In the genomic region with DNA sequence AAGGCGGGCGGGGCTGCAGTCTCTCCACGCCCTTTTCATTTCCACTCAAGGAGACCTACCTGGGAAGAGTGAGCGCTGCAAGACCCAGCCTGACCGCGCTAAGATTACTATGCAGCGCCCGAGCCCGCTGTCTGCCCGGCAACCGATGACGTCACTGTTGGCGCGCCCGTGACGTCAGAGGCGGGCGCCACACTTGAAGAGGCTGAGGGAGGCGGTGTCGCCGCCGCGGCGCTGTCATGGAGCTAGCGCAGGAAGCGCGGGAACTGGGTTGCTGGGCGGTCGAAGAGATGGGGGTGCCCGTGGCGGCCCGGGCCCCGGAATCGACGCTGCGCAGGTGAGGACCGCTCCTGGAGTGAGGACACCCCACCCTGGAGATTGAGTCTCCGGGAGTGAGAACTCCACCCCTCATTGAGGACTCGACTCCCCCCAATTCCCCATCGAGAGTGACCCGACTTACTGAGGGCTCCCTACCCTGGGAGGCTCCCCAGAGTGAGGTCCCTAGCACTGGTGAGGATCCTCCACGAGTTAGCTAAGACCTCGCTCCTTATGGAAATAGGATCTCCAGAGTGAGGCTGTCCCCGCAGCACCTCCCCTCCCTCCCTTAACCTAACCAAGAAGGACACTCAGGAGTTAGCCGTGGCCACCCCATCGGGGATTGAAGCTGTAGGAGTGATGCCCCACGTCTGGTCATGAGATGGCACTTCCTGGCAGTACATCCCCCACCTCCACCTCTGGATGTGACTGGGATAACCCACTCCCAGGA, we compare ENCODE assay signal across 8 cellular contexts. TPM values are rescaled to one million over a fixed set of nuclear protein-coding genes. Genes with fewer than 3 reads are reported as not detected.
DNase-seq lines count a peak whose midpoint lies in the region; ATAC-seq and TF ChIP-seq lines count a peak whose summit lies in the region.

TSS of gene HAUS5 (plus strand) at position 177 of the 763 bp plus-strand sequence. CDS start at position 237, 60 bp downstream.

- intact Hi-C loops in activated T-helper 2 cell treated with anti-CD3 and anti-CD28 coated beads, Interferon-gamma antibody, Interleukin-2, Interleukin-4, amounts not matched to agents 10 μg/mL and 5 μg/mL and 100 μg/mL, durations not matched to agents 14 hours and 24 hours and 36 hours (cut with micrococcal nuclease) = loop anchor here (1.0 kb wide), 3 partner anchors 16 to 67 kb away; partner anchors contain the start of gene TMEM147
- intact Hi-C loops in natural killer cell (cut with micrococcal nuclease) = loop anchor here (1.0 kb wide), 2 partner anchors 16 to 32 kb away; no protein-coding TSS in a partner anchor

- no peaks in the 10 kb centered on the region for H3K27me3 Mint-ChIP-seq in activated T-helper 2 cell treated with anti-CD3 and anti-CD28 coated beads, Interferon-gamma antibody, Interleukin-2, Interleukin-4, amounts not matched to agents 10 μg/mL and 5 μg/mL and 100 μg/mL, durations not matched to agents 14 hours and 24 hours and 36 hours (ENCODE audit: low read depth)
- H3K27me3 Mint-ChIP-seq in natural killer cell (ENCODE audit: low read depth in 2 of 2) = no peaks in the 10 kb centered on the region

- H3K9me3 Mint-ChIP-seq in activated T-helper 2 cell treated with anti-CD3 and anti-CD28 coated beads, Interferon-gamma antibody, Interleukin-2, Interleukin-4, amounts not matched to agents 10 μg/mL and 5 μg/mL and 100 μg/mL, durations not matched to agents 14 hours and 24 hours and 36 hours = peaks cover 8% of the 10 kb centered on the region
- H3K9me3 Mint-ChIP-seq in natural killer cell = no peaks in the 10 kb centered on the region

- peaks cover 15% of the 10 kb centered on the region for H3K36me3 Mint-ChIP-seq in activated T-helper 2 cell treated with anti-CD3 and anti-CD28 coated beads, Interferon-gamma antibody, Interleukin-2, Interleukin-4, amounts not matched to agents 10 μg/mL and 5 μg/mL and 100 μg/mL, durations not matched to agents 14 hours and 24 hours and 36 hours (ENCODE audit: low read depth)
- no peaks in the 10 kb centered on the region for H3K36me3 Mint-ChIP-seq in natural killer cell

- TF ChIP-seq CTCF in fibroblast of mammary gland (conservative IDR thresholded peaks at IDR 0.05; ENCODE audit: control insufficient read depth, insufficient read depth, low read depth, low read length) = no peak
- no peak for TF ChIP-seq CTCF in natural killer cell (IDR thresholded peaks at IDR 0.05)

- peak within 1 kb of the TSS; percentile 81 for H3K4me3 Mint-ChIP-seq in activated T-helper 2 cell treated with anti-CD3 and anti-CD28 coated beads, Interferon-gamma antibody, Interleukin-2, Interleukin-4, amounts not matched to agents 10 μg/mL and 5 μg/mL and 100 μg/mL, durations not matched to agents 14 hours and 24 hours and 36 hours (ENCODE audit: low read depth)
- peak within 1 kb of the TSS; percentile 93 for H3K4me3 Mint-ChIP-seq in natural killer cell

- peak within 1 kb of the TSS; percentile 83 for H3K27ac Mint-ChIP-seq in activated T-helper 2 cell treated with anti-CD3 and anti-CD28 coated beads, Interferon-gamma antibody, Interleukin-2, Interleukin-4, amounts not matched to agents 10 μg/mL and 5 μg/mL and 100 μg/mL, durations not matched to agents 14 hours and 24 hours and 36 hours
- H3K27ac Mint-ChIP-seq in natural killer cell = peak within 1 kb of the TSS; percentile 84 to 93

- peak; percentile 94 to 97 (median 96) for ATAC-seq in natural killer cell

- TF ChIP-seq POLR2A in Raji (IDR thresholded peaks at IDR 0.05; ENCODE audit: insufficient read depth, low read depth, low read length) = peak; percentile 87

- peak; percentile 88 for DNase-seq in EH (ENCODE audit: low read depth)
- DNase-seq in H4 (ENCODE audit: low spot score) = peak; percentile 99
- DNase-seq in M059J (ENCODE audit: low read depth) = peak; percentile 91
- peak; percentile 94 for DNase-seq in activated T-helper 2 cell treated with anti-CD3 and anti-CD28 coated beads, Interferon-gamma antibody, Interleukin-2, Interleukin-4, amounts not matched to agents 10 μg/mL and 5 μg/mL and 100 μg/mL, durations not matched to agents 14 hours and 24 hours and 36 hours (ENCODE audit: low spot score)
- DNase-seq in fibroblast of mammary gland (ENCODE audit: low read depth) = peak; percentile 87
- DNase-seq in natural killer cell = peak; percentile 98
- peak; percentile 88 to 95 (median 94) for DNase-seq in stimulated activated naive CD4-positive, alpha-beta T cell (lab: John Stamatoyannopoulos, UW)

- peak within 1 kb of the TSS; percentile 91 for H3K4me3 ChIP-seq in fibroblast of mammary gland (ENCODE audit: control insufficient read depth, low read depth, low read length)

- peaks cover 20% of the 10 kb centered on the region for H3K4me1 Mint-ChIP-seq in activated T-helper 2 cell treated with anti-CD3 and anti-CD28 coated beads, Interferon-gamma antibody, Interleukin-2, Interleukin-4, amounts not matched to agents 10 μg/mL and 5 μg/mL and 100 μg/mL, durations not matched to agents 14 hours and 24 hours and 36 hours (ENCODE audit: low read depth)
- peaks cover 10 to 14% of the 10 kb centered on the region in 2 donors for H3K4me1 Mint-ChIP-seq in natural killer cell

RNA-seq across cellular contexts. Expression of gene HAUS5, which starts in this region (rescaled TPM):
- total RNA-seq in H4 (2014; rRNA removed; shearing (Covaris generic)) = 17.2 and 22.7 TPM in 2 replicates
- total RNA-seq in M059J (2014; rRNA removed; shearing (Covaris generic)) = 9.1 and 10.1 TPM in 2 replicates
- 42.5 and 43.1 TPM in 2 replicates for total RNA-seq in activated T-helper 2 cell treated with anti-CD3 and anti-CD28 coated beads, Interferon-gamma antibody, Interleukin-2, Interleukin-4, amounts not matched to agents 10 μg/mL and 5 μg/mL and 100 μg/mL, durations not matched to agents 14 hours and 24 hours and 36 hours
- total RNA-seq in natural killer cell = 10 to 100 TPM; 17.5 to 26.4 (median 21.6) TPM

Comparison
In these comparisons a context has a peak if more than half of its experiments do, and no peak if none do; other contexts are left out.
1. Peak in every context shown above with its lines: DNase-seq, ATAC-seq and H3K4me3 ChIP-seq.